15 cellular contexts compared by ENCODE assay signal in genomic region chr15:70788114-70789049, GRCh38. TPM values are rescaled to one million over a fixed set of nuclear protein-coding genes. Genes with fewer than 3 reads are reported as not detected.
DNase-seq lines count a peak whose midpoint lies in the region; ATAC-seq and TF ChIP-seq lines count a peak whose summit lies in the region.
"Had no signal": no experiment of that assay in that cellular context is flagged by ENCODE, and none has a peak within 500 bp of the region (broad histone marks: within the 10 kb centered on the region; RNA-seq: fewer than 3 reads in every experiment).

No MANE protein-coding gene starts in this region.

- H3K36me3 Mint-ChIP-seq in naive thymus-derived CD8-positive, alpha-beta T cell, result no peaks in the 10 kb centered on the region
- H3K36me3 Mint-ChIP-seq: natural killer cell had no signal

- H3K27ac ChIP-seq in colonic mucosa (peak overlapping the region; percentile 41), Karpas-422 (ENCODE audit: low read length) (no peak overlapping the region)
- H3K27ac ChIP-seq: C4-2B had no signal

- H3K4me1 Mint-ChIP-seq in naive thymus-derived CD8-positive, alpha-beta T cell, result no peaks in the 10 kb centered on the region

- no peaks in the 10 kb centered on the region for H3K9me3 Mint-ChIP-seq in naive thymus-derived CD8-positive, alpha-beta T cell
- H3K9me3 Mint-ChIP-seq: activated T-cell treated with anti-CD3 and anti-CD28 coated beads, Interleukin-2, amount 50 U/mL, for 72 hours; natural killer cell had no signal

- H3K9me2 ChIP-seq in Karpas-422 (replicated peaks; ENCODE audit: insufficient read depth, low read length), result no peaks in the 10 kb centered on the region

- H3K4me3 Mint-ChIP-seq in naive thymus-derived CD8-positive, alpha-beta T cell, result no peak overlapping the region
- H3K4me3 Mint-ChIP-seq: activated T-cell treated with anti-CD3 and anti-CD28 coated beads, Interleukin-2, amount 50 U/mL, for 72 hours; natural killer cell had no signal

- no peak overlapping the region for H3K27ac Mint-ChIP-seq in naive thymus-derived CD8-positive, alpha-beta T cell
- H3K27ac Mint-ChIP-seq: activated T-cell treated with anti-CD3 and anti-CD28 coated beads, Interleukin-2, amount 50 U/mL, for 72 hours; natural killer cell had no signal

- H3K4me2 ChIP-seq in Karpas-422 (ENCODE audit: low read depth, low read length, poor library complexity, severe bottlenecking), result no peak overlapping the region

- H3K27me3 Mint-ChIP-seq in naive thymus-derived CD8-positive, alpha-beta T cell, result peaks cover 0 to 6% (median 3%) of the 10 kb centered on the region in 5 donors

- ATAC-seq in naive thymus-derived CD8-positive, alpha-beta T cell, result no peak
- ATAC-seq: activated T-cell treated with anti-CD3 and anti-CD28 coated beads, Interleukin-2, amount 50 U/mL, for 72 hours; natural killer cell had no signal

- H3K9ac ChIP-seq in colonic mucosa (ENCODE audit: low read depth in 2 of 2, low read length in 2 of 2) (no peak overlapping the region), Karpas-422 (ENCODE audit: low read length) (no peak overlapping the region)

- no peaks in the 10 kb centered on the region for H3K36me3 ChIP-seq in colonic mucosa
- H3K36me3 ChIP-seq in Karpas-422 (ENCODE audit: insufficient read depth, low read length), result no peaks in the 10 kb centered on the region
- H3K36me3 ChIP-seq: MG63 had no signal

- H3K4me1 ChIP-seq in colonic mucosa, result no peaks in the 10 kb centered on the region
- no peaks in the 10 kb centered on the region for H3K4me1 ChIP-seq in Karpas-422 (ENCODE audit: low read length)

- DNase-seq in DMS53 treated with DMSO at 0.1 percent for 48 hours (lab: John Stamatoyannopoulos, UW; ENCODE audit: unreplicated experiment) (peak; percentile 76), M059J (ENCODE audit: low read depth) (peak; percentile 81), colonic mucosa (peak; percentile 45), mucosa of gallbladder (ENCODE audit: low spot score) (peak; percentile 38), Karpas-422 (no peak), iPS-NIHi7 (ENCODE audit: extremely low spot score) (no peak)
- DNase-seq in activated CD4-positive, CD25-positive, alpha-beta regulatory T cell (lab: John Stamatoyannopoulos, UW), result no peak
- DNase-seq in naive thymus-derived CD8-positive, alpha-beta T cell, result no peak
- DNase-seq: activated CD4-positive, alpha-beta T cell treated with anti-CD3 and anti-CD28 coated beads for 4 hours; activated T-cell treated with anti-CD3 and anti-CD28 coated beads, Interleukin-2, amount 50 U/mL, for 72 hours; MG63; natural killer cell; NCI-H2227 treated with DMSO at 0.1 percent for 48 hours; right cardiac atrium had no signal

- TF ChIP-seq CTCF in colonic mucosa (IDR thresholded peaks at IDR 0.05), result no peak

- no peak overlapping the region for H3K4me3 ChIP-seq in colonic mucosa
- H3K4me3 ChIP-seq in Karpas-422 (ENCODE audit: low read length), result no peak overlapping the region
- H3K4me3 ChIP-seq: MG63 had no signal

- H3K9me3 ChIP-seq in colonic mucosa (no peaks in the 10 kb centered on the region), Karpas-422 (ENCODE audit: low read length) (no peaks in the 10 kb centered on the region)
- H3K9me3 ChIP-seq: MG63 had no signal

- intact Hi-C loops in colonic mucosa (cut with DNase I), result no loop called here

- H2AFZ ChIP-seq in Karpas-422 (ENCODE audit: low read length), result no peak overlapping the region

- H4K20me1 ChIP-seq in Karpas-422 (ENCODE audit: insufficient read depth, low read depth, low read length), result no peaks in the 10 kb centered on the region

- H3K27me3 ChIP-seq in colonic mucosa, result no peaks in the 10 kb centered on the region
- H3K27me3 ChIP-seq in Karpas-422 (ENCODE audit: low read length), result no peaks in the 10 kb centered on the region
- H3K27me3 ChIP-seq: MG63 had no signal

- no peaks in the 10 kb centered on the region for H3K79me2 ChIP-seq in Karpas-422 (ENCODE audit: low read length)

- POLR2A ChIA-PET in naive thymus-derived CD8-positive, alpha-beta T cell (lab: Charles Lee), result no interaction called here

RNA-seq across cellular contexts. Expression of gene UACA, which starts 25.0 kb away (rescaled TPM):
- 31.4 and 43.0 TPM in 2 replicates for total RNA-seq in M059J (2014; rRNA removed; shearing (Covaris generic))
- total RNA-seq in colonic mucosa, result 10 to 100 TPM; 55.4 to 57.3 TPM
- 62.2 TPM for total RNA-seq in mucosa of gallbladder
- total RNA-seq in Karpas-422 (2014; rRNA removed; shearing (Covaris generic); ENCODE audit: low replicate concordance), result not detected in 2 replicates
- under 1 TPM in 1 of 2 experiments, not detected in 1; 0.13 TPM for total RNA-seq in naive thymus-derived CD8-positive, alpha-beta T cell
- polyA plus RNA-seq in naive thymus-derived CD8-positive, alpha-beta T cell, result under 1 TPM in 2 of 3 donors, not detected in 1; 0.10 to 0.42 TPM

Comparison
In these comparisons a context has a peak if more than half of its experiments do, and no peak if none do; other contexts are left out.
1. DNase-seq: peak in DMS53 treated with DMSO at 0.1 percent for 48 hours (single experiment), M059J (single experiment), colonic mucosa (single experiment) and mucosa of gallbladder (single experiment); none in Karpas-422 (single experiment), activated CD4-positive, CD25-positive, alpha-beta regulatory T cell (0 of 4), iPS-NIHi7 (single experiment) and naive thymus-derived CD8-positive, alpha-beta T cell (0 of 10).
2. RNA of gene UACA, which starts 25.0 kb away (total RNA-seq): 62.2 TPM in mucosa of gallbladder (single experiment), 55.4 to 57.3 TPM in colonic mucosa and 31.4 to 43.0 TPM in M059J; 0.13 TPM in naive thymus-derived CD8-positive, alpha-beta T cell and not detected in Karpas-422; every median in the first group is over 10 times any median in the second.